ENCODE assay signal across 28 cellular contexts in the genomic region with DNA sequence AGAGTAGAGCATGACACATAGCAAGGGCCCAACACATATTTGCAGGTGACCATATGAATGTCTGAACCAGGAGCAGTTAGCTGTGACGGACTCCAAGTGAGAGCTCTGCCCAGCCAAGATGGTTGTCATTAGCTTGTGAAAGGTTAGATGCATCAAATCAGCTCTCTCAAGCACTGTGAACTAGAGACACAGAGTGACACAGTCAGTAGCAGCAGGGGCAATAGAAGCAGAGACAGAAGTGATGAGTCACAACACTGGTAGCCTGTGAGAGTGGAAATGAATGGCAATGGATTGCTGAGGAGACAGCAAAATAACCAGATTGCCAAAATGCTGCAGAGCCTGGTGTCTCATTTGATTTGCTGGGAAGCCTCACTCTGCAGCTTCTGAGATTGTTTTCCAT.
DNase-seq lines count a peak whose midpoint lies in the region; ATAC-seq, FAIRE-seq and TF ChIP-seq lines count a peak whose summit lies in the region.
"Had no signal": no experiment of that assay in that cellular context is flagged by ENCODE, and none has a peak within 500 bp of the region (broad histone marks: within the 10 kb centered on the region; RNA-seq: fewer than 3 reads in every experiment).

No MANE protein-coding gene starts in this region.

- H3K27me3 ChIP-seq in H1 (replicated peaks in 1 of 4; ENCODE audit: control insufficient read depth in 3 of 4, extremely low read depth in 1 of 4, insufficient read depth in 3 of 4, low read length in 3 of 4) = no peaks in the 10 kb centered on the region
- H3K27me3 ChIP-seq: cardiac muscle cell, esophagus squamous epithelium, gastroesophageal sphincter, spleen had no signal

- H3K4me2 ChIP-seq in H1 (ENCODE audit: insufficient read depth in 1 of 2, low read depth in 2 of 2, low read length in 2 of 2) = no peak overlapping the region

- H3K4ac ChIP-seq in H1 (replicated peaks; ENCODE audit: insufficient read length, low read depth, low read length) = no peak overlapping the region

- no peak for TF ChIP-seq EP300 in H1 (IDR thresholded peaks at IDR 0.05; ENCODE audit: borderline replicate concordance in 1 of 2, low read depth in 2 of 2, low read length in 2 of 2)

- no peak overlapping the region for H4K91ac ChIP-seq in H1 (replicated peaks; ENCODE audit: insufficient read length, low read length)

- H2BK120ac ChIP-seq in H1 (replicated peaks; ENCODE audit: low read depth, low read length) = no peak overlapping the region

- H3K23ac ChIP-seq in H1 (ENCODE audit: insufficient read length) = no peak overlapping the region

- H3K36me3 ChIP-seq in H1 (ENCODE audit: control insufficient read depth in 2 of 4, insufficient read depth in 4 of 4, low read length in 3 of 4) = no peaks in the 10 kb centered on the region
- H3K36me3 ChIP-seq: cardiac muscle cell, esophagus squamous epithelium, gastroesophageal sphincter, spleen, thoracic aorta, WERI-Rb-1 had no signal

- H3K27ac ChIP-seq in H1 (ENCODE audit: low read depth, low read length) (no peak overlapping the region), substantia nigra (ENCODE audit: low read depth, low read length, poor library complexity, severe bottlenecking) (no peak overlapping the region)
- H3K27ac ChIP-seq: cardiac muscle cell, esophagus squamous epithelium, gastroesophageal sphincter, GM23248, spleen, thoracic aorta, WERI-Rb-1 had no signal

- intact Hi-C loops in activated T-helper 1 cell treated with anti-CD3 and anti-CD28 coated beads, Interleukin-12 subunit alpha, Interleukin-12 subunit beta, Interleukin-2, Interleukin-4 antibody, amounts not matched to agents 30 ng/mL and 10 ng/mL and 1 ng/mL, durations not matched to agents 14 hours and 24 hours and 36 hours (cut with micrococcal nuclease) = no loop called here
- intact Hi-C loops in activated T-helper 2 cell treated with anti-CD3 and anti-CD28 coated beads, Interferon-gamma antibody, Interleukin-2, Interleukin-4, amounts not matched to agents 10 μg/mL and 5 μg/mL and 100 μg/mL, durations not matched to agents 14 hours and 24 hours and 36 hours (cut with micrococcal nuclease) = no loop called here

- no peaks in the 10 kb centered on the region for H3K9me3 ChIP-seq in H1 (ENCODE audit: insufficient read depth in 2 of 2, low read depth in 1 of 2, low read length in 1 of 2)
- H3K9me3 ChIP-seq: esophagus squamous epithelium, spleen, thoracic aorta had no signal

- H3K36me3 Mint-ChIP-seq in nephron progenitor cell (ENCODE audit: low read depth) = no peaks in the 10 kb centered on the region
- no peaks in the 10 kb centered on the region for H3K36me3 Mint-ChIP-seq in activated T-helper 1 cell treated with anti-CD3 and anti-CD28 coated beads, Interleukin-12 subunit alpha, Interleukin-12 subunit beta, Interleukin-2, Interleukin-4 antibody, amounts not matched to agents 30 ng/mL and 10 ng/mL and 1 ng/mL, durations not matched to agents 14 hours and 24 hours and 36 hours (ENCODE audit: low read depth)
- H3K36me3 Mint-ChIP-seq in activated T-helper 2 cell treated with anti-CD3 and anti-CD28 coated beads, Interferon-gamma antibody, Interleukin-2, Interleukin-4, amounts not matched to agents 10 μg/mL and 5 μg/mL and 100 μg/mL, durations not matched to agents 14 hours and 24 hours and 36 hours (ENCODE audit: low read depth) = no peaks in the 10 kb centered on the region
- H3K36me3 Mint-ChIP-seq: CD14-positive monocyte; memory B cell; stimulated activated naive B cell treated with anti-CD40 and anti-IgM and Interleukin-4, amounts not matched to agents 10 μg/mL and 1 μg/mL and 100 μg/mL, for 72 hours had no signal

- no peak overlapping the region for H3K9ac ChIP-seq in H1 (replicated peaks in 1 of 4; ENCODE audit: extremely low read depth in 1 of 4, low read depth in 3 of 4, low read length in 3 of 4)
- H3K9ac ChIP-seq: GM23248 had no signal

- CTCF ChIA-PET in H1 (lab: Charles Lee; ENCODE audit: partially characterized antibody) = interaction anchor here (0.5 to 1.0 kb wide), 3 partner anchors 10 to 900 kb away, joined by 3 to 4 read pairs (median 3); no protein-coding TSS in a partner anchor

- H3K23me2 ChIP-seq in H1 (ENCODE audit: low read depth, low read length) = no peaks in the 10 kb centered on the region

- TF ChIP-seq CTCF in H1 (IDR thresholded peaks at IDR 0.05; ENCODE audit: control extremely low read depth in 1 of 3, insufficient read depth in 1 of 3, low read depth in 1 of 3, low read length in 3 of 3) (no peak), nephron progenitor cell (IDR thresholded peaks at IDR 0.05) (no peak)

- H3K14ac ChIP-seq in H1 (ENCODE audit: insufficient read length) = no peak overlapping the region

- H3K4me3 ChIP-seq in H1 (ENCODE audit: extremely low read depth in 1 of 4, insufficient read depth in 2 of 4, low read depth in 3 of 4, low read length in 4 of 4) = no peak overlapping the region
- H3K4me3 ChIP-seq: cardiac muscle cell, esophagus squamous epithelium, gastroesophageal sphincter, GM23248, spleen, thoracic aorta had no signal

- no peak overlapping the region for H3K4me3 Mint-ChIP-seq in nephron progenitor cell
- H3K4me3 Mint-ChIP-seq in activated T-helper 1 cell treated with anti-CD3 and anti-CD28 coated beads, Interleukin-12 subunit alpha, Interleukin-12 subunit beta, Interleukin-2, Interleukin-4 antibody, amounts not matched to agents 30 ng/mL and 10 ng/mL and 1 ng/mL, durations not matched to agents 14 hours and 24 hours and 36 hours = no peak overlapping the region
- no peak overlapping the region for H3K4me3 Mint-ChIP-seq in activated T-helper 2 cell treated with anti-CD3 and anti-CD28 coated beads, Interferon-gamma antibody, Interleukin-2, Interleukin-4, amounts not matched to agents 10 μg/mL and 5 μg/mL and 100 μg/mL, durations not matched to agents 14 hours and 24 hours and 36 hours (ENCODE audit: low read depth)
- H3K4me3 Mint-ChIP-seq: activated CD4-positive, alpha-beta T cell treated with anti-CD3 and anti-CD28 coated beads, Interleukin-2, amount 10 ng/mL, durations not matched to agents 24 days and 14 days; activated T-cell treated with anti-CD3 and anti-CD28 coated beads, Interleukin-2, amount 50 U/mL, for 72 hours; CD14-positive monocyte; memory B cell; stimulated activated naive B cell treated with anti-CD40 and anti-IgM and Interleukin-4, amounts not matched to agents 10 μg/mL and 1 μg/mL and 100 μg/mL, for 72 hours had no signal

- peaks cover 12% of the 10 kb centered on the region for H3K4me1 Mint-ChIP-seq in nephron progenitor cell
- no peaks in the 10 kb centered on the region for H3K4me1 Mint-ChIP-seq in activated T-helper 1 cell treated with anti-CD3 and anti-CD28 coated beads, Interleukin-12 subunit alpha, Interleukin-12 subunit beta, Interleukin-2, Interleukin-4 antibody, amounts not matched to agents 30 ng/mL and 10 ng/mL and 1 ng/mL, durations not matched to agents 14 hours and 24 hours and 36 hours (ENCODE audit: low read depth)
- H3K4me1 Mint-ChIP-seq in activated T-helper 2 cell treated with anti-CD3 and anti-CD28 coated beads, Interferon-gamma antibody, Interleukin-2, Interleukin-4, amounts not matched to agents 10 μg/mL and 5 μg/mL and 100 μg/mL, durations not matched to agents 14 hours and 24 hours and 36 hours (ENCODE audit: low read depth) = no peaks in the 10 kb centered on the region
- H3K4me1 Mint-ChIP-seq: activated CD4-positive, alpha-beta T cell treated with anti-CD3 and anti-CD28 coated beads, Interleukin-2, amount 10 ng/mL, durations not matched to agents 24 days and 14 days; CD14-positive monocyte; memory B cell; stimulated activated naive B cell treated with anti-CD40 and anti-IgM and Interleukin-4, amounts not matched to agents 10 μg/mL and 1 μg/mL and 100 μg/mL, for 72 hours had no signal

- DNase-seq in COLO829 (ENCODE audit: low spot score) = peak; percentile 16
- peak; percentile 23 for DNase-seq in HS-5 (ENCODE audit: low read depth)
- DNase-seq in H1 (ENCODE audit: low read depth in 1 of 2, low spot score in 2 of 2) = no peak
- DNase-seq in nephron progenitor cell = no peak
- no peak for DNase-seq in substantia nigra (lab: John Stamatoyannopoulos, UW)
- no peak for DNase-seq in activated T-helper 1 cell treated with anti-CD3 and anti-CD28 coated beads, Interleukin-12 subunit alpha, Interleukin-12 subunit beta, Interleukin-2, Interleukin-4 antibody, amounts not matched to agents 30 ng/mL and 10 ng/mL and 1 ng/mL, durations not matched to agents 14 hours and 24 hours and 36 hours (ENCODE audit: low spot score)
- DNase-seq in activated T-helper 2 cell treated with anti-CD3 and anti-CD28 coated beads, Interferon-gamma antibody, Interleukin-2, Interleukin-4, amounts not matched to agents 10 μg/mL and 5 μg/mL and 100 μg/mL, durations not matched to agents 14 hours and 24 hours and 36 hours (ENCODE audit: low spot score) = no peak
- DNase-seq: activated CD4-positive, alpha-beta T cell treated with anti-CD3 and anti-CD28 coated beads, Interleukin-2, amount 10 ng/mL, durations not matched to agents 24 days and 14 days; activated naive CD4-positive, alpha-beta T cell treated with anti-CD3 and anti-CD28 coated beads, Interleukin-2, amount 50 U/mL, for 16 hours; activated T-cell treated with anti-CD3 and anti-CD28 coated beads, Interleukin-2, amount 50 U/mL, for 72 hours; amygdala; cortex of kidney; esophagus squamous epithelium; GM23248; hypothalamus; KG1; NCI-H146; occipital lobe; spleen; stimulated activated CD4-positive, alpha-beta T cell treated with anti-CD3 and anti-CD28 coated beads, Interleukin-4, amount 100 ng/mL, for 24 hours; stimulated activated naive B cell treated with anti-CD40 and anti-IgM and Interleukin-4, amounts not matched to agents 10 μg/mL and 1 μg/mL and 100 μg/mL, for 72 hours; WERI-Rb-1 had no signal

- no peak overlapping the region for H2BK5ac ChIP-seq in H1 (ENCODE audit: low read depth, low read length)

- H3K4me1 ChIP-seq in H1 (replicated peaks in 1 of 4; ENCODE audit: control insufficient read depth in 3 of 4, insufficient read depth in 4 of 4, low read length in 3 of 4) = peaks cover 0 to 4% (median 1%) of the 10 kb centered on the region in 4 experiments; a peak in 2 of 7 replicates
- H3K4me1 ChIP-seq: esophagus squamous epithelium, gastroesophageal sphincter, spleen had no signal

- H2AFZ ChIP-seq in H1 (ENCODE audit: low read length) = peak overlapping the region; percentile 55; the same call in 1 of the 2 replicates
- H2AFZ ChIP-seq: GM23248 had no signal

- H3K9me3 Mint-ChIP-seq in nephron progenitor cell = peaks cover 6% of the 10 kb centered on the region
- H3K9me3 Mint-ChIP-seq in activated T-helper 1 cell treated with anti-CD3 and anti-CD28 coated beads, Interleukin-12 subunit alpha, Interleukin-12 subunit beta, Interleukin-2, Interleukin-4 antibody, amounts not matched to agents 30 ng/mL and 10 ng/mL and 1 ng/mL, durations not matched to agents 14 hours and 24 hours and 36 hours = no peaks in the 10 kb centered on the region
- no peaks in the 10 kb centered on the region for H3K9me3 Mint-ChIP-seq in activated T-helper 2 cell treated with anti-CD3 and anti-CD28 coated beads, Interferon-gamma antibody, Interleukin-2, Interleukin-4, amounts not matched to agents 10 μg/mL and 5 μg/mL and 100 μg/mL, durations not matched to agents 14 hours and 24 hours and 36 hours
- H3K9me3 Mint-ChIP-seq: activated CD4-positive, alpha-beta T cell treated with anti-CD3 and anti-CD28 coated beads, Interleukin-2, amount 10 ng/mL, durations not matched to agents 24 days and 14 days; memory B cell had no signal

- no peak overlapping the region for H2BK20ac ChIP-seq in H1 (ENCODE audit: low read length)

- H2BK15ac ChIP-seq in H1 (ENCODE audit: low read length) = no peak overlapping the region

- no peak overlapping the region for H3K56ac ChIP-seq in H1 (replicated peaks; ENCODE audit: insufficient read length, low read depth, low read length)

- H3K27me3 Mint-ChIP-seq in nephron progenitor cell (ENCODE audit: low read depth, poor library complexity) = no peaks in the 10 kb centered on the region
- H3K27me3 Mint-ChIP-seq in activated T-helper 1 cell treated with anti-CD3 and anti-CD28 coated beads, Interleukin-12 subunit alpha, Interleukin-12 subunit beta, Interleukin-2, Interleukin-4 antibody, amounts not matched to agents 30 ng/mL and 10 ng/mL and 1 ng/mL, durations not matched to agents 14 hours and 24 hours and 36 hours (ENCODE audit: insufficient read depth) = no peaks in the 10 kb centered on the region
- H3K27me3 Mint-ChIP-seq in activated T-helper 2 cell treated with anti-CD3 and anti-CD28 coated beads, Interferon-gamma antibody, Interleukin-2, Interleukin-4, amounts not matched to agents 10 μg/mL and 5 μg/mL and 100 μg/mL, durations not matched to agents 14 hours and 24 hours and 36 hours (ENCODE audit: low read depth) = no peaks in the 10 kb centered on the region
- H3K27me3 Mint-ChIP-seq: activated CD4-positive, alpha-beta T cell treated with anti-CD3 and anti-CD28 coated beads, Interleukin-2, amount 10 ng/mL, durations not matched to agents 24 days and 14 days; memory B cell; stimulated activated naive B cell treated with anti-CD40 and anti-IgM and Interleukin-4, amounts not matched to agents 10 μg/mL and 1 μg/mL and 100 μg/mL, for 72 hours had no signal

- POLR2A ChIA-PET in H1 (lab: Charles Lee; ENCODE audit: partially characterized antibody) = no interaction called here

- H3K27ac Mint-ChIP-seq in nephron progenitor cell = peak overlapping the region; percentile 79
- H3K27ac Mint-ChIP-seq in activated T-helper 1 cell treated with anti-CD3 and anti-CD28 coated beads, Interleukin-12 subunit alpha, Interleukin-12 subunit beta, Interleukin-2, Interleukin-4 antibody, amounts not matched to agents 30 ng/mL and 10 ng/mL and 1 ng/mL, durations not matched to agents 14 hours and 24 hours and 36 hours = no peak overlapping the region
- no peak overlapping the region for H3K27ac Mint-ChIP-seq in activated T-helper 2 cell treated with anti-CD3 and anti-CD28 coated beads, Interferon-gamma antibody, Interleukin-2, Interleukin-4, amounts not matched to agents 10 μg/mL and 5 μg/mL and 100 μg/mL, durations not matched to agents 14 hours and 24 hours and 36 hours
- H3K27ac Mint-ChIP-seq: activated CD4-positive, alpha-beta T cell treated with anti-CD3 and anti-CD28 coated beads, Interleukin-2, amount 10 ng/mL, durations not matched to agents 24 days and 14 days; activated T-cell treated with anti-CD3 and anti-CD28 coated beads, Interleukin-2, amount 50 U/mL, for 72 hours; CD14-positive monocyte; memory B cell; stimulated activated naive B cell treated with anti-CD40 and anti-IgM and Interleukin-4, amounts not matched to agents 10 μg/mL and 1 μg/mL and 100 μg/mL, for 72 hours had no signal

- H4K8ac ChIP-seq in H1 (ENCODE audit: extremely low read depth, insufficient read depth, low read length) = no peak overlapping the region

- H4K5ac ChIP-seq in H1 (ENCODE audit: insufficient read length, low read depth, low read length) = no peak overlapping the region

- no peaks in the 10 kb centered on the region for H3K79me1 ChIP-seq in H1 (ENCODE audit: low read depth, low read length)

- ATAC-seq in GM21528 (IDR thresholded peaks at IDR 0.05; ENCODE audit: low FRiP score, unreplicated experiment) = no peak
- ATAC-seq: activated T-cell treated with anti-CD3 and anti-CD28 coated beads, Interleukin-2, amount 50 U/mL, for 72 hours; gastroesophageal sphincter; stimulated activated naive B cell treated with anti-CD40 and anti-IgM and Interleukin-4, amounts not matched to agents 10 μg/mL and 1 μg/mL and 100 μg/mL, for 72 hours had no signal

- H4K20me1 ChIP-seq in H1 (replicated peaks in 1 of 2; ENCODE audit: control insufficient read depth in 1 of 2, insufficient read depth in 2 of 2, low read length in 2 of 2) = no peaks in the 10 kb centered on the region

- H2AK5ac ChIP-seq in H1 (ENCODE audit: low read depth, low read length) = no peak overlapping the region

- no peak for TF ChIP-seq RAD21 in H1 (IDR thresholded peaks at IDR 0.05 in 1 of 2, conservative IDR thresholded peaks at IDR 0.05 in 1 of 2; ENCODE audit: low read depth in 2 of 2, low read length in 2 of 2)

- 88% methylated on average over 1 of the region's 1 CpG; no CpG with 5 or more reads in 1 of the 2 experiments for WGBS in H1 (ENCODE audit: extremely low coverage in 1 of 2, insufficient coverage in 1 of 2, insufficient read length in 1 of 2, insufficient replicate concordance in 2 of 2, low coverage in 1 of 2, low lambda C conversion rate in 2 of 2, missing lambda C conversion rate in 1 of 2), 2 experiments

- no peak for FAIRE-seq in H1 (lab: Jason Lieb, UNC)

- no peaks in the 10 kb centered on the region for H3K79me2 ChIP-seq in H1 (ENCODE audit: control insufficient read depth in 1 of 2, insufficient read depth in 2 of 2, low read length in 2 of 2)

- H3K18ac ChIP-seq in H1 (ENCODE audit: extremely low read depth, low read length) = no peak overlapping the region

- TF ChIP-seq POLR2A in H1 (IDR thresholded peaks at IDR 0.05; ENCODE audit: control extremely low read depth in 1 of 2, low read depth in 2 of 2, low read length in 2 of 2) = no peak

- H2BK12ac ChIP-seq in H1 (ENCODE audit: low read depth, low read length) = no peak overlapping the region

Comparison
In these comparisons a context has a peak if more than half of its experiments do, and no peak if none do; other contexts are left out.
1. DNase-seq: peak in COLO829 (single experiment) and HS-5 (single experiment); none in H1 (0 of 2), nephron progenitor cell (single experiment), substantia nigra (0 of 49), activated T-helper 1 cell treated with anti-CD3 and anti-CD28 coated beads, Interleukin-12 subunit alpha, Interleukin-12 subunit beta, Interleukin-2, Interleukin-4 antibody, amounts not matched to agents 30 ng/mL and 10 ng/mL and 1 ng/mL, durations not matched to agents 14 hours and 24 hours and 36 hours (single experiment) and activated T-helper 2 cell treated with anti-CD3 and anti-CD28 coated beads, Interferon-gamma antibody, Interleukin-2, Interleukin-4, amounts not matched to agents 10 μg/mL and 5 μg/mL and 100 μg/mL, durations not matched to agents 14 hours and 24 hours and 36 hours (single experiment).